Comparison of ENCODE assay signal across 12 cellular contexts in the genomic region with DNA sequence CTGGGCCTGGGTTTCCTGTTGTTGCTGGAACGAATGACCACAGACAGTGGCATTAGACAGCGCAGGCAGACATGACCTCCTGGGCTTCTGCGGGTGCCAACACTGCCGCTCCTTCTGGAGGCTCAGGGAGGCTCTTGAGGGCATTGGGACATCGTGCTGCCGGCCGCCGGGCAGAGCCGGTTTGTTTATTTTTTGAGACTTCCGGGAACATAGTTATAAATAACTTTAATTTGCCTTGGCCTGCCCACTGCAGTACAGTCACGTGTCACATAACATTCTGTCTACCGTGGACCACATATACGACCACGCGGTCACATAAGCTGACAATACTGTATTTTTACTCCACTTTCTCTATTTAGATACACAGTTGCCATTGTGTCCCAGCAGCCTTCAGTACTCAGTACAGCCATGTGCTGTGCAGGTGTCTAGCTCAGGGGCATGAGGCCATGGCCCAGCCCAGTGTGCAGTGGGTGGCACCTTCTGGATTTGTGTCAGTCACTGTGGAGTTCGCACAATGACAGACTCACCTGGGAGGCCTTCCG. TPM values are rescaled to one million over a fixed set of nuclear protein-coding genes. Genes with fewer than 3 reads are reported as not detected.
DNase-seq lines count a peak whose midpoint lies in the region; ATAC-seq and TF ChIP-seq lines count a peak whose summit lies in the region.
"Had no signal": no experiment of that assay in that cellular context is flagged by ENCODE, and none has a peak within 500 bp of the region (broad histone marks: within the 10 kb centered on the region; RNA-seq: fewer than 3 reads in every experiment).

No MANE protein-coding gene starts in this region.

- no peaks in the 10 kb centered on the region for H3K9me3 Mint-ChIP-seq in activated T-helper 2 cell treated with anti-CD3 and anti-CD28 coated beads, Interferon-gamma antibody, Interleukin-2, Interleukin-4, amounts not matched to agents 10 μg/mL and 5 μg/mL and 100 μg/mL, durations not matched to agents 14 hours and 24 hours and 36 hours

- H2AFZ ChIP-seq in fibroblast of lung (ENCODE audit: low read length), result no peak overlapping the region

- no peak overlapping the region for H3K27ac Mint-ChIP-seq in activated T-helper 2 cell treated with anti-CD3 and anti-CD28 coated beads, Interferon-gamma antibody, Interleukin-2, Interleukin-4, amounts not matched to agents 10 μg/mL and 5 μg/mL and 100 μg/mL, durations not matched to agents 14 hours and 24 hours and 36 hours

- H3K4me3 ChIP-seq in fibroblast of lung (replicated peaks in 1 of 4; ENCODE audit: control extremely low read depth in 1 of 4, insufficient read depth in 1 of 4, low read depth in 3 of 4, low read length in 4 of 4) (no peak overlapping the region), prostate gland (peak overlapping the region in 1 of 2 donors; percentile 20)
- H3K4me3 ChIP-seq: skin epidermis had no signal

- no peak overlapping the region for H3K4me2 ChIP-seq in fibroblast of lung (ENCODE audit: extremely low read depth, insufficient read depth, low read length)

- no peaks in the 10 kb centered on the region for H3K9me3 ChIP-seq in fibroblast of lung (ENCODE audit: control insufficient read depth, insufficient read depth, low read depth, low read length)
- H3K9me3 ChIP-seq in prostate gland, result no peaks in the 10 kb centered on the region

- no peak overlapping the region for H3K4me3 Mint-ChIP-seq in activated T-helper 2 cell treated with anti-CD3 and anti-CD28 coated beads, Interferon-gamma antibody, Interleukin-2, Interleukin-4, amounts not matched to agents 10 μg/mL and 5 μg/mL and 100 μg/mL, durations not matched to agents 14 hours and 24 hours and 36 hours (ENCODE audit: low read depth)

- H3K79me2 ChIP-seq in fibroblast of lung (ENCODE audit: control insufficient read depth, insufficient read depth, low read length), result no peaks in the 10 kb centered on the region

- peaks cover 6% of the 10 kb centered on the region for H3K4me1 Mint-ChIP-seq in activated T-helper 2 cell treated with anti-CD3 and anti-CD28 coated beads, Interferon-gamma antibody, Interleukin-2, Interleukin-4, amounts not matched to agents 10 μg/mL and 5 μg/mL and 100 μg/mL, durations not matched to agents 14 hours and 24 hours and 36 hours (ENCODE audit: low read depth)

- no peaks in the 10 kb centered on the region for H4K20me1 ChIP-seq in fibroblast of lung (ENCODE audit: control insufficient read depth, extremely low read depth, insufficient read depth, low read length)

- H3K27me3 ChIP-seq in fibroblast of lung (ENCODE audit: control insufficient read depth, insufficient read depth, low read length) (no peaks in the 10 kb centered on the region), prostate gland (replicated peaks; ENCODE audit: insufficient read depth) (no peaks in the 10 kb centered on the region)

- intact Hi-C loops in prostate gland (cut with DNase I), result no loop called here
- intact Hi-C loops in activated T-helper 2 cell treated with anti-CD3 and anti-CD28 coated beads, Interferon-gamma antibody, Interleukin-2, Interleukin-4, amounts not matched to agents 10 μg/mL and 5 μg/mL and 100 μg/mL, durations not matched to agents 14 hours and 24 hours and 36 hours (cut with micrococcal nuclease), result no loop called here

- no peak for ATAC-seq in GM21360 (IDR thresholded peaks at IDR 0.05; ENCODE audit: unreplicated experiment)
- no peak for ATAC-seq in GM21390 (IDR thresholded peaks at IDR 0.05; ENCODE audit: unreplicated experiment)
- ATAC-seq: SK-N-SH treated with all-trans-retinoic acid at 6 μM for 48 hours had no signal

- H3K9ac ChIP-seq in fibroblast of lung (ENCODE audit: insufficient read depth, low read length), result no peak overlapping the region

- H3K36me3 Mint-ChIP-seq in activated T-helper 2 cell treated with anti-CD3 and anti-CD28 coated beads, Interferon-gamma antibody, Interleukin-2, Interleukin-4, amounts not matched to agents 10 μg/mL and 5 μg/mL and 100 μg/mL, durations not matched to agents 14 hours and 24 hours and 36 hours (ENCODE audit: low read depth), result peaks cover 36% of the 10 kb centered on the region

- H3K27ac ChIP-seq in fibroblast of lung (ENCODE audit: insufficient read depth, low read length), result peak overlapping the region; percentile 67
- H3K27ac ChIP-seq in prostate gland, result peak overlapping the region; percentile 81 to 90

- TF ChIP-seq CTCF in fibroblast of lung (conservative IDR thresholded peaks at IDR 0.05 in 1 of 2, IDR thresholded peaks at IDR 0.05 in 1 of 2; ENCODE audit: low read depth in 1 of 2, low read length in 2 of 2) (no peak), prostate gland (IDR thresholded peaks at IDR 0.05) (no peak)

- WGBS in prostate gland, result 11% methylated on average over 17 of the region's 17 CpGs

- H3K27me3 Mint-ChIP-seq in activated T-helper 2 cell treated with anti-CD3 and anti-CD28 coated beads, Interferon-gamma antibody, Interleukin-2, Interleukin-4, amounts not matched to agents 10 μg/mL and 5 μg/mL and 100 μg/mL, durations not matched to agents 14 hours and 24 hours and 36 hours (ENCODE audit: low read depth), result no peaks in the 10 kb centered on the region

- peaks cover 11% of the 10 kb centered on the region for H3K4me1 ChIP-seq in fibroblast of lung (ENCODE audit: control insufficient read depth, extremely low read depth, insufficient read depth, low read length)
- H3K4me1 ChIP-seq in prostate gland (replicated peaks), result peaks cover 27% of the 10 kb centered on the region

- DNase-seq in DMS53 treated with DMSO at 0.1 percent for 48 hours (lab: John Stamatoyannopoulos, UW; ENCODE audit: unreplicated experiment) (peak; percentile 44), NOMO-1 treated with dmso at 0.1 percent for 144 hours (lab: John Stamatoyannopoulos, UW; ENCODE audit: unreplicated experiment) (peak; percentile 87), fibroblast of lung (ENCODE audit: low read depth in 2 of 2) (peak in 1 of 2 donors; percentile 77), prostate gland (ENCODE audit: low spot score) (peak; percentile 86)
- no peak for DNase-seq in activated T-helper 2 cell treated with anti-CD3 and anti-CD28 coated beads, Interferon-gamma antibody, Interleukin-2, Interleukin-4, amounts not matched to agents 10 μg/mL and 5 μg/mL and 100 μg/mL, durations not matched to agents 14 hours and 24 hours and 36 hours (ENCODE audit: low spot score)
- DNase-seq in NK-92 treated with Interleukin-12 subunit alpha and Interleukin-12 subunit beta, amount 100 ng/mL, for 24 hours (lab: John Stamatoyannopoulos, UW), result no peak
- DNase-seq: activated naive CD4-positive, alpha-beta T cell treated with anti-CD3 and anti-CD28 coated beads, Interleukin-2, amount 50 U/mL, for 16 hours; KBM-7 had no signal

- H3K36me3 ChIP-seq in fibroblast of lung (ENCODE audit: control insufficient read depth, insufficient read depth, low read length) (peaks cover 40% of the 10 kb centered on the region), prostate gland (peaks cover 5 to 12% of the 10 kb centered on the region in 2 donors)

- TF ChIP-seq POLR2A in prostate gland (IDR thresholded peaks at IDR 0.05), result no peak

RNA-seq across cellular contexts. Expression of gene TOR4A, which starts 8.2 kb away (rescaled TPM):
- total RNA-seq in fibroblast of lung, result 12.6 and 22.1 TPM in 2 replicates
- polyA plus RNA-seq in fibroblast of lung, result 3.3 and 11.3 TPM in 2 replicates
- 5.7 and 24.5 TPM in 2 replicates for polyA plus RNA-seq in fibroblast of lung (2012)
- polyA minus RNA-seq in fibroblast of lung (ENCODE audit: low replicate concordance), result 8.6 and 25.1 TPM in 2 replicates
- total RNA-seq in prostate gland, result 1 to 10 TPM; 1.6 to 7.3 TPM
- total RNA-seq in activated T-helper 2 cell treated with anti-CD3 and anti-CD28 coated beads, Interferon-gamma antibody, Interleukin-2, Interleukin-4, amounts not matched to agents 10 μg/mL and 5 μg/mL and 100 μg/mL, durations not matched to agents 14 hours and 24 hours and 36 hours, result 17.2 and 17.5 TPM in 2 replicates

RNA-seq across cellular contexts. Expression of gene NELFB, which starts 14.2 kb away (rescaled TPM):
- total RNA-seq in fibroblast of lung (40.6 and 50.0 TPM in 2 replicates), prostate gland (10 to 100 TPM; 44.9 to 82.1 TPM)
- polyA plus RNA-seq in fibroblast of lung, result 23.5 and 32.7 TPM in 2 replicates
- polyA plus RNA-seq in fibroblast of lung (2012), result 37.9 and 59.3 TPM in 2 replicates
- 19.7 and 34.2 TPM in 2 replicates for polyA minus RNA-seq in fibroblast of lung (ENCODE audit: low replicate concordance)
- 71.4 and 72.6 TPM in 2 replicates for total RNA-seq in activated T-helper 2 cell treated with anti-CD3 and anti-CD28 coated beads, Interferon-gamma antibody, Interleukin-2, Interleukin-4, amounts not matched to agents 10 μg/mL and 5 μg/mL and 100 μg/mL, durations not matched to agents 14 hours and 24 hours and 36 hours

RNA-seq across cellular contexts. Expression of gene STPG3, which starts 18.2 kb away (rescaled TPM):
- total RNA-seq in fibroblast of lung, result not detected in 2 replicates
- polyA plus RNA-seq in fibroblast of lung, result not detected in 2 replicates
- polyA plus RNA-seq in fibroblast of lung (2012), result not detected in 2 replicates
- polyA minus RNA-seq in fibroblast of lung (ENCODE audit: low replicate concordance), result not detected in 2 replicates
- 1 to 10 TPM in 1 of 2 donors, not detected in 1; 4.2 TPM for total RNA-seq in prostate gland
- total RNA-seq in activated T-helper 2 cell treated with anti-CD3 and anti-CD28 coated beads, Interferon-gamma antibody, Interleukin-2, Interleukin-4, amounts not matched to agents 10 μg/mL and 5 μg/mL and 100 μg/mL, durations not matched to agents 14 hours and 24 hours and 36 hours, result 0.48 TPM in 2 replicates

RNA-seq across cellular contexts. Expression of gene TUBB4B, which starts 28.2 kb away (rescaled TPM):
- total RNA-seq in fibroblast of lung (106 and 111 TPM in 2 replicates), prostate gland (100 to 1,000 TPM; 279 to 484 TPM)
- polyA plus RNA-seq in fibroblast of lung, result 332 and 663 TPM in 2 replicates
- 417 and 877 TPM in 2 replicates for polyA plus RNA-seq in fibroblast of lung (2012)
- 443 and 880 TPM in 2 replicates for polyA minus RNA-seq in fibroblast of lung (ENCODE audit: low replicate concordance)
- total RNA-seq in activated T-helper 2 cell treated with anti-CD3 and anti-CD28 coated beads, Interferon-gamma antibody, Interleukin-2, Interleukin-4, amounts not matched to agents 10 μg/mL and 5 μg/mL and 100 μg/mL, durations not matched to agents 14 hours and 24 hours and 36 hours, result 357 and 361 TPM in 2 replicates

RNA-seq across cellular contexts. Expression of gene NRARP, which starts 32.8 kb away (rescaled TPM):
- total RNA-seq in fibroblast of lung, result under 0.01 TPM in 1 of 2 replicates, not detected in the other
- 0.07 TPM in 2 replicates for polyA plus RNA-seq in fibroblast of lung
- polyA plus RNA-seq in fibroblast of lung (2012), result 0.07 and 0.10 TPM in 2 replicates
- not detected in 2 replicates for polyA minus RNA-seq in fibroblast of lung (ENCODE audit: low replicate concordance)
- total RNA-seq in prostate gland, result 10 to 100 TPM; 22.4 to 24.3 TPM
- total RNA-seq in activated T-helper 2 cell treated with anti-CD3 and anti-CD28 coated beads, Interferon-gamma antibody, Interleukin-2, Interleukin-4, amounts not matched to agents 10 μg/mL and 5 μg/mL and 100 μg/mL, durations not matched to agents 14 hours and 24 hours and 36 hours, result 9.3 and 11.2 TPM in 2 replicates

Comparison
In these comparisons a context has a peak if more than half of its experiments do, and no peak if none do; other contexts are left out.
1. DNase-seq: peak in DMS53 treated with DMSO at 0.1 percent for 48 hours (single experiment), NOMO-1 treated with dmso at 0.1 percent for 144 hours (single experiment) and prostate gland (single experiment); none in activated T-helper 2 cell treated with anti-CD3 and anti-CD28 coated beads, Interferon-gamma antibody, Interleukin-2, Interleukin-4, amounts not matched to agents 10 μg/mL and 5 μg/mL and 100 μg/mL, durations not matched to agents 14 hours and 24 hours and 36 hours (single experiment) and NK-92 treated with Interleukin-12 subunit alpha and Interleukin-12 subunit beta, amount 100 ng/mL, for 24 hours (single experiment).